Comparison of ENCODE assay signal across 9 cellular contexts in genomic region chr7:150756858-150757257, GRCh38. TPM values are rescaled to one million over a fixed set of nuclear protein-coding genes. Genes with fewer than 3 reads are reported as not detected.
DNase-seq lines count a peak whose midpoint lies in the region; ATAC-seq, FAIRE-seq and TF ChIP-seq lines count a peak whose summit lies in the region.
"Had no signal": no experiment of that assay in that cellular context is flagged by ENCODE, and none has a peak within 500 bp of the region (broad histone marks: within the 10 kb centered on the region; RNA-seq: fewer than 3 reads in every experiment).

No MANE protein-coding gene starts in this region.

- CTCF ChIA-PET in activated CD4-positive, alpha-beta memory T cell treated with anti-CD3 and anti-CD28 coated beads for 36 hours (lab: Charles Lee), result interaction anchor here (0.6 to 5.3 kb wide), 25 partner anchors 9 to 449 kb away, joined by 3 to 80 read pairs (median 4); partner anchors contain the start of genes GIMAP1, GIMAP2 and GIMAP8

- H3K4me1 ChIP-seq in left lung, result peaks cover 0 to 36% of the 10 kb centered on the region in 2 donors

- H3K36me3 Mint-ChIP-seq in CD14-positive monocyte, result peaks cover 6 to 13% of the 10 kb centered on the region in 2 donors
- peaks cover 6% of the 10 kb centered on the region for H3K36me3 Mint-ChIP-seq in activated CD4-positive, alpha-beta memory T cell treated with anti-CD3 and anti-CD28 coated beads for 36 hours

- H3K27me3 Mint-ChIP-seq in CD14-positive monocyte (ENCODE audit: low read depth in 3 of 3), result peaks cover 0 to 4% (median 0%) of the 10 kb centered on the region in 3 donors
- H3K27me3 Mint-ChIP-seq in activated CD4-positive, alpha-beta memory T cell treated with anti-CD3 and anti-CD28 coated beads for 36 hours, result no peaks in the 10 kb centered on the region

- H3K27me3 ChIP-seq in left lung, result no peaks in the 10 kb centered on the region

- H3K27ac ChIP-seq in left lung, result no peak overlapping the region

- no peaks in the 10 kb centered on the region for H3K36me3 ChIP-seq in left lung

- H3K4me1 Mint-ChIP-seq in CD14-positive monocyte, result peaks cover 43% of the 10 kb centered on the region
- peaks cover 53% of the 10 kb centered on the region for H3K4me1 Mint-ChIP-seq in activated CD4-positive, alpha-beta memory T cell treated with anti-CD3 and anti-CD28 coated beads for 36 hours (ENCODE audit: low read depth)

- POLR2A ChIA-PET in activated CD4-positive, alpha-beta memory T cell treated with anti-CD3 and anti-CD28 coated beads for 36 hours (lab: Charles Lee), result interaction anchor here (2.1 to 2.3 kb wide), 2 partner anchors 19 to 308 kb away, joined by 15 to 20 read pairs; partner anchors contain the start of gene GIMAP5

- FAIRE-seq in GM19239 (lab: Jason Lieb, UNC), result peak; percentile 49

- H3K9me3 ChIP-seq in left lung, result no peaks in the 10 kb centered on the region

- H3K27ac Mint-ChIP-seq in CD14-positive monocyte, result no peak overlapping the region
- peak overlapping the region; percentile 93 for H3K27ac Mint-ChIP-seq in activated CD4-positive, alpha-beta memory T cell treated with anti-CD3 and anti-CD28 coated beads for 36 hours

- DNase-seq in CD14-positive monocyte (ENCODE audit: low spot score), result no peak
- DNase-seq in GM19239 (ENCODE audit: insufficient read length, low spot score), result no peak
- no peak for DNase-seq in activated CD4-positive, alpha-beta memory T cell treated with anti-CD3 and anti-CD28 coated beads for 36 hours
- DNase-seq in left lung, result no peak
- DNase-seq in GOT3 (lab: John Stamatoyannopoulos, UW), result no peak
- DNase-seq in effector CD8-positive, alpha-beta T cell (lab: John Stamatoyannopoulos, UW), result no peak
- no peak for DNase-seq in NCI-H2196 treated with DMSO at 0.1 percent for 48 hours (lab: John Stamatoyannopoulos, UW; ENCODE audit: unreplicated experiment)
- DNase-seq in NCI-H187 treated with DMSO at 0.1 percent for 48 hours (lab: John Stamatoyannopoulos, UW), result no peak
- DNase-seq: activated CD4-positive, alpha-beta T cell treated with anti-CD3 and anti-CD28 coated beads for 48 hours had no signal

- H3K4me3 ChIP-seq in left lung, result no peak overlapping the region

- intact Hi-C loops in CD14-positive monocyte (cut with micrococcal nuclease), result no loop called here
- intact Hi-C loops in activated CD4-positive, alpha-beta memory T cell treated with anti-CD3 and anti-CD28 coated beads for 36 hours (cut with micrococcal nuclease), result loop anchor here (1.0 to 5.0 kb wide), 4 partner anchors 255 to 435 kb away; partner anchors contain the start of genes ACTR3C and LRRC61
- intact Hi-C loops in left lung (cut with DNase I), result loop anchor here in 1 of 2 donors (5.0 kb wide), 1 partner anchor 310 kb away; no protein-coding TSS in a partner anchor

- peak; percentile 41 for ATAC-seq in left lung

- no peak overlapping the region for H3K4me3 Mint-ChIP-seq in CD14-positive monocyte
- peak overlapping the region; percentile 27 for H3K4me3 Mint-ChIP-seq in activated CD4-positive, alpha-beta memory T cell treated with anti-CD3 and anti-CD28 coated beads for 36 hours

- TF ChIP-seq CTCF in CD14-positive monocyte (IDR thresholded peaks at IDR 0.05), result peak; percentile 63
- TF ChIP-seq CTCF in left lung (IDR thresholded peaks at IDR 0.05), result peak; percentile 24 to 27

- peaks cover 5 to 17% (median 9%) of the 10 kb centered on the region in 7 donors for H3K9me3 Mint-ChIP-seq in CD14-positive monocyte
- H3K9me3 Mint-ChIP-seq in activated CD4-positive, alpha-beta memory T cell treated with anti-CD3 and anti-CD28 coated beads for 36 hours, result peaks cover 11% of the 10 kb centered on the region

RNA-seq across cellular contexts. Expression of gene GIMAP5, which starts 19.6 kb away (rescaled TPM):
- polyA plus RNA-seq in CD14-positive monocyte, result 10 to 100 TPM; 14.4 to 17.1 TPM
- 10 to 100 TPM; 45.9 to 48.3 TPM for total RNA-seq in activated CD4-positive, alpha-beta memory T cell treated with anti-CD3 and anti-CD28 coated beads for 36 hours
- 10 to 100 TPM in 1 of 2 donors, 1 to 10 TPM in 1; 9.8 to 37.8 TPM for total RNA-seq in left lung

RNA-seq across cellular contexts. Expression of gene GIMAP1, which starts 40.4 kb away (rescaled TPM):
- 10 to 100 TPM; 11.4 to 19.6 TPM for polyA plus RNA-seq in CD14-positive monocyte
- total RNA-seq in activated CD4-positive, alpha-beta memory T cell treated with anti-CD3 and anti-CD28 coated beads for 36 hours, result 1 to 10 TPM; 6.0 to 6.2 TPM
- total RNA-seq in left lung, result 10 to 100 TPM in 1 of 2 donors, 1 to 10 TPM in 1; 5.0 to 11.3 TPM

RNA-seq across cellular contexts. Expression of gene TMEM176B, which starts 43.3 kb away (rescaled TPM):
- polyA plus RNA-seq in CD14-positive monocyte, result 1,000 to 10,000 TPM in 1 of 2 donors, 10 to 100 TPM in 1; 30.6 to 1,279 TPM
- total RNA-seq in activated CD4-positive, alpha-beta memory T cell treated with anti-CD3 and anti-CD28 coated beads for 36 hours, result not detected
- total RNA-seq in left lung, result 10 to 100 TPM; 45.2 to 57.2 TPM

RNA-seq across cellular contexts. Expression of gene TMEM176A, which starts 43.7 kb away (rescaled TPM):
- polyA plus RNA-seq in CD14-positive monocyte, result 100 to 1,000 TPM in 1 of 2 donors, 10 to 100 TPM in 1; 14.1 to 285 TPM
- total RNA-seq in activated CD4-positive, alpha-beta memory T cell treated with anti-CD3 and anti-CD28 coated beads for 36 hours, result not detected
- total RNA-seq in left lung, result 10 to 100 TPM; 44.7 to 48.8 TPM

Comparison
In these comparisons a context has a peak if more than half of its experiments do, and no peak if none do; other contexts are left out.
1. RNA of gene TMEM176B, which starts 43.3 kb away (total RNA-seq): 45.2 to 57.2 TPM in left lung; not detected in activated CD4-positive, alpha-beta memory T cell treated with anti-CD3 and anti-CD28 coated beads for 36 hours; every median in the first group is over 10 times any median in the second.